16 cellular contexts compared by ENCODE assay signal in the genomic region with DNA sequence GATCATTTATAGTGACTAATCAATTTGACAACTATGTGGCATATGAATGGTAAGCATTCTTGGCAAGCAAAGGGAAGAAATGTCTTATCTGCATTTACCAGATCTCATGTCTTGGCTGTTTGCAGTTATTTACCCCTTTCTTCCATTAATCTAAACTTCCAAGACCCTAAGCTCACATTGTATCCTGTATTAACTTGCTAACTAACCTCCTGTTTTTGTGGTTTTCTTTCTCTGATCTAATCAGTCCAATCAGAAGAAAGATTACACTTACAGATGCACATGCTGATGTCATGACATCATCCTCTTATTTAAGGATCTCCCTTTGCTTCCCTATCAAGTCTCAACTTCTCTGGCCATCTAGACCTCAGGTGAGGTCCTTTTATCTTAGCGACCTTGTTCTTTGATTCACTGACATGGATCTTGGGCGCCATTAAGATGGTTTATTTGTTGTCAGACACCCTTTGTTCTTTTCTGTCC.
DNase-seq lines count a peak whose midpoint lies in the region; ATAC-seq, FAIRE-seq and TF ChIP-seq lines count a peak whose summit lies in the region.
"Had no signal": no experiment of that assay in that cellular context is flagged by ENCODE, and none has a peak within 500 bp of the region (broad histone marks: within the 10 kb centered on the region; RNA-seq: fewer than 3 reads in every experiment).

No MANE protein-coding gene starts in this region.

- no peak for TF ChIP-seq CTCF in CD4-positive, alpha-beta T cell (IDR thresholded peaks at IDR 0.05)
- TF ChIP-seq CTCF in astrocyte (IDR thresholded peaks at IDR 0.05; ENCODE audit: insufficient read depth, low read depth, low read length) = no peak
- no peak for TF ChIP-seq CTCF in WTC11 (IDR thresholded peaks at IDR 0.05)

- H3K36me3 ChIP-seq in astrocyte (ENCODE audit: insufficient read depth, low read length) = no peaks in the 10 kb centered on the region
- H3K36me3 ChIP-seq: vagina had no signal

- H4K20me1 ChIP-seq in astrocyte (ENCODE audit: insufficient read depth, low read length) = no peaks in the 10 kb centered on the region

- H3K27ac Mint-ChIP-seq in CD4-positive, alpha-beta T cell = no peak overlapping the region
- H3K27ac Mint-ChIP-seq in astrocyte (ENCODE audit: unreplicated experiment) = peak overlapping the region; percentile 16
- no peak overlapping the region; the same call in 1 of the 2 replicates for H3K27ac Mint-ChIP-seq in WTC11
- H3K27ac Mint-ChIP-seq: B cell had no signal

- H3K9me3 Mint-ChIP-seq in CD4-positive, alpha-beta T cell = no peaks in the 10 kb centered on the region
- H3K9me3 Mint-ChIP-seq in astrocyte (ENCODE audit: unreplicated experiment) = no peaks in the 10 kb centered on the region
- H3K9me3 Mint-ChIP-seq in WTC11 = peaks cover 5% of the 10 kb centered on the region

- POLR2A ChIA-PET in CD4-positive, alpha-beta T cell (lab: Charles Lee) = interaction anchor here (1.9 kb wide), 1 partner anchor 15 kb away, joined by 8 read pairs; no protein-coding TSS in a partner anchor
- POLR2A ChIA-PET in WTC11 (lab: Charles Lee) = no interaction called here

- DNase-seq in CD4-positive, alpha-beta T cell = no peak
- DNase-seq in HS-5 (ENCODE audit: low read depth) = peak; percentile 8
- peak; percentile 89 for DNase-seq in astrocyte (ENCODE audit: low read depth)
- peak; percentile 71 for DNase-seq in iris pigment epithelial cell (ENCODE audit: low read depth)
- no peak for DNase-seq in activated naive CD4-positive, alpha-beta T cell treated with anti-CD3 and anti-CD28 coated beads, Interleukin-2, amount 50 U/mL, for 16 hours
- DNase-seq in WTC11 (ENCODE audit: low spot score) = no peak
- no peak for DNase-seq in Right ventricle myocardium superior
- DNase-seq: cortex of kidney, GDM1, GM23248, Karpas-422, NCI-H1930 had no signal

- peaks cover 11% of the 10 kb centered on the region for H3K4me1 ChIP-seq in astrocyte (ENCODE audit: insufficient read depth, low read length)
- H3K4me1 ChIP-seq: vagina had no signal

- no peaks in the 10 kb centered on the region for H3K27me3 Mint-ChIP-seq in CD4-positive, alpha-beta T cell
- H3K27me3 Mint-ChIP-seq in astrocyte (ENCODE audit: low read depth, unreplicated experiment) (no peaks in the 10 kb centered on the region), WTC11 (ENCODE audit: low read depth) (no peaks in the 10 kb centered on the region)
- H3K27me3 Mint-ChIP-seq: B cell had no signal

- no peak overlapping the region for H3K9ac ChIP-seq in astrocyte (ENCODE audit: low read length)
- H3K9ac ChIP-seq: GM23248 had no signal

- peak overlapping the region; percentile 5 for H3K4me2 ChIP-seq in astrocyte (ENCODE audit: low read length)

- ATAC-seq in CD4-positive, alpha-beta T cell (ENCODE audit: poor library complexity) = peak; percentile 49
- no peak for ATAC-seq in HG03108 (IDR thresholded peaks at IDR 0.05; ENCODE audit: unreplicated experiment)
- no peak for ATAC-seq in WTC11
- no peak for ATAC-seq in Right ventricle myocardium superior (ENCODE audit: poor library complexity)

- no peak for FAIRE-seq in astrocyte (lab: Jason Lieb, UNC)

- no peaks in the 10 kb centered on the region for H3K9me3 ChIP-seq in CD4-positive, alpha-beta T cell (ENCODE audit: control insufficient read depth, low read length)
- no peaks in the 10 kb centered on the region for H3K9me3 ChIP-seq in astrocyte (ENCODE audit: insufficient read depth, low read depth, low read length)
- H3K9me3 ChIP-seq: vagina had no signal

- no peak overlapping the region for H2AFZ ChIP-seq in astrocyte (ENCODE audit: low read depth, low read length)
- H2AFZ ChIP-seq: GM23248 had no signal

- no peak overlapping the region for H3K4me3 ChIP-seq in astrocyte (ENCODE audit: insufficient read depth, low read depth, low read length)
- H3K4me3 ChIP-seq: GM23248, vagina had no signal

- H3K4me3 Mint-ChIP-seq in CD4-positive, alpha-beta T cell = no peak overlapping the region
- H3K4me3 Mint-ChIP-seq in astrocyte (ENCODE audit: unreplicated experiment) = no peak overlapping the region
- H3K4me3 Mint-ChIP-seq in WTC11 = no peak overlapping the region
- H3K4me3 Mint-ChIP-seq: B cell had no signal

- H3K79me2 ChIP-seq in astrocyte (ENCODE audit: insufficient read depth, low read length) = no peaks in the 10 kb centered on the region

- intact Hi-C loops in CD4-positive, alpha-beta T cell (cut with DNase I, micrococcal nuclease) = loop anchor here in 1 of 2 experiments (5.0 kb wide), 1 partner anchor 35 kb away; no protein-coding TSS in a partner anchor
- intact Hi-C loops in Right ventricle myocardium superior (cut with DNase I) = no loop called here

- CTCF ChIA-PET in CD4-positive, alpha-beta T cell (lab: Charles Lee) = interaction anchor here (1.3 kb wide), 1 partner anchor 9 kb away, joined by 3 read pairs; no protein-coding TSS in a partner anchor
- CTCF ChIA-PET in WTC11 (lab: Charles Lee) = interaction anchor here (1.3 kb wide), 1 partner anchor 124 kb away, joined by 4 read pairs; no protein-coding TSS in a partner anchor

- H3K4me1 Mint-ChIP-seq in CD4-positive, alpha-beta T cell (ENCODE audit: low read depth) = peaks cover 82% of the 10 kb centered on the region
- H3K4me1 Mint-ChIP-seq in astrocyte (ENCODE audit: low read depth, unreplicated experiment) (peaks cover 27% of the 10 kb centered on the region), WTC11 (peaks cover 74% of the 10 kb centered on the region)

- H3K27ac ChIP-seq in CD4-positive, alpha-beta T cell (ENCODE audit: low read depth, low read length) = no peak overlapping the region
- no peak overlapping the region for H3K27ac ChIP-seq in astrocyte (ENCODE audit: low read depth, low read length)
- H3K27ac ChIP-seq: GM23248, vagina, VCaP had no signal

- no peaks in the 10 kb centered on the region for H3K36me3 Mint-ChIP-seq in CD4-positive, alpha-beta T cell (ENCODE audit: low read depth)
- no peaks in the 10 kb centered on the region for H3K36me3 Mint-ChIP-seq in astrocyte (ENCODE audit: low read depth, unreplicated experiment)
- H3K36me3 Mint-ChIP-seq in WTC11 = peaks cover 4% of the 10 kb centered on the region

- no peaks in the 10 kb centered on the region for H3K27me3 ChIP-seq in CD4-positive, alpha-beta T cell (ENCODE audit: control insufficient read depth, insufficient read depth, low read length)
- H3K27me3 ChIP-seq in astrocyte (ENCODE audit: insufficient read depth, low read length) = no peaks in the 10 kb centered on the region
- H3K27me3 ChIP-seq: vagina had no signal

TF ChIP-seq in WTC11, 78 proteins besides CTCF, POLR2A, EP300 and RAD21:
- TF ChIP-seq, protein P1, sequence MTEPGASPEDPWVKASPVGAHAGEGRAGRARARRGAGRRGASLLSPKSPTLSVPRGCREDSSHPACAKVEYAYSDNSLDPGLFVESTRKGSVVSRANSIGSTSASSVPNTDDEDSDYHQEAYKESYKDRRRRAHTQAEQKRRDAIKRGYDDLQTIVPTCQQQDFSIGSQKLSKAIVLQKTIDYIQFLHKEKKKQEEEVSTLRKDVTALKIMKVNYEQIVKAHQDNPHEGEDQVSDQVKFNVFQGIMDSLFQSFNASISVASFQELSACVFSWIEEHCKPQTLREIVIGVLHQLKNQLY (CRISPR knock-in tag; IDR thresholded peaks at IDR 0.05) = no peak
- TF ChIP-seq ZNF423 (CRISPR knock-in tag; IDR thresholded peaks at IDR 0.05) (no peak), GTF2I (CRISPR knock-in tag; conservative IDR thresholded peaks at IDR 0.05) (no peak), TP53 (CRISPR knock-in tag; IDR thresholded peaks at IDR 0.05) (no peak), NFATC4 (CRISPR knock-in tag; IDR thresholded peaks at IDR 0.05) (no peak)
- TF ChIP-seq, protein P2, sequence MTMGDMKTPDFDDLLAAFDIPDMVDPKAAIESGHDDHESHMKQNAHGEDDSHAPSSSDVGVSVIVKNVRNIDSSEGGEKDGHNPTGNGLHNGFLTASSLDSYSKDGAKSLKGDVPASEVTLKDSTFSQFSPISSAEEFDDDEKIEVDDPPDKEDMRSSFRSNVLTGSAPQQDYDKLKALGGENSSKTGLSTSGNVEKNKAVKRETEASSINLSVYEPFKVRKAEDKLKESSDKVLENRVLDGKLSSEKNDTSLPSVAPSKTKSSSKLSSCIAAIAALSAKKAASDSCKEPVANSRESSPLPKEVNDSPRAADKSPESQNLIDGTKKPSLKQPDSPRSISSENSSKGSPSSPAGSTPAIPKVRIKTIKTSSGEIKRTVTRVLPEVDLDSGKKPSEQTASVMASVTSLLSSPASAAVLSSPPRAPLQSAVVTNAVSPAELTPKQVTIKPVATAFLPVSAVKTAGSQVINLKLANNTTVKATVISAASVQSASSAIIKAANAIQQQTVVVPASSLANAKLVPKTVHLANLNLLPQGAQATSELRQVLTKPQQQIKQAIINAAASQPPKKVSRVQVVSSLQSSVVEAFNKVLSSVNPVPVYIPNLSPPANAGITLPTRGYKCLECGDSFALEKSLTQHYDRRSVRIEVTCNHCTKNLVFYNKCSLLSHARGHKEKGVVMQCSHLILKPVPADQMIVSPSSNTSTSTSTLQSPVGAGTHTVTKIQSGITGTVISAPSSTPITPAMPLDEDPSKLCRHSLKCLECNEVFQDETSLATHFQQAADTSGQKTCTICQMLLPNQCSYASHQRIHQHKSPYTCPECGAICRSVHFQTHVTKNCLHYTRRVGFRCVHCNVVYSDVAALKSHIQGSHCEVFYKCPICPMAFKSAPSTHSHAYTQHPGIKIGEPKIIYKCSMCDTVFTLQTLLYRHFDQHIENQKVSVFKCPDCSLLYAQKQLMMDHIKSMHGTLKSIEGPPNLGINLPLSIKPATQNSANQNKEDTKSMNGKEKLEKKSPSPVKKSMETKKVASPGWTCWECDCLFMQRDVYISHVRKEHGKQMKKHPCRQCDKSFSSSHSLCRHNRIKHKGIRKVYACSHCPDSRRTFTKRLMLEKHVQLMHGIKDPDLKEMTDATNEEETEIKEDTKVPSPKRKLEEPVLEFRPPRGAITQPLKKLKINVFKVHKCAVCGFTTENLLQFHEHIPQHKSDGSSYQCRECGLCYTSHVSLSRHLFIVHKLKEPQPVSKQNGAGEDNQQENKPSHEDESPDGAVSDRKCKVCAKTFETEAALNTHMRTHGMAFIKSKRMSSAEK (CRISPR knock-in tag; IDR thresholded peaks at IDR 0.05; ENCODE audit: borderline replicate concordance) = no peak

Comparison
In these comparisons a context has a peak if more than half of its experiments do, and no peak if none do; other contexts are left out.
1. DNase-seq: peak in HS-5 (single experiment), astrocyte (single experiment) and iris pigment epithelial cell (single experiment); none in CD4-positive, alpha-beta T cell (0 of 10), activated naive CD4-positive, alpha-beta T cell treated with anti-CD3 and anti-CD28 coated beads, Interleukin-2, amount 50 U/mL, for 16 hours (single experiment), WTC11 (single experiment) and Right ventricle myocardium superior (single experiment).